1 cellular context compared by ENCODE assay signal in genomic region chr10:71610651-71611050, GRCh38.
TF ChIP-seq lines count a peak whose summit lies in the region.

No MANE protein-coding gene starts in this region.

TF ChIP-seq in H1, 55 proteins besides CTCF, POLR2A, EP300 and RAD21 (continued from another document):
- no peak for TF ChIP-seq NANOG (IDR thresholded peaks at IDR 0.05; ENCODE audit: insufficient read depth, low read depth, low read length, poor library complexity, severe bottlenecking)
- TF ChIP-seq ATF3 (IDR thresholded peaks at IDR 0.05; ENCODE audit: insufficient read depth, low read depth, low read length), result no peak
- no peak for TF ChIP-seq E2F6 (IDR thresholded peaks at IDR 0.05)
- no peak for TF ChIP-seq TEAD4 (IDR thresholded peaks at IDR 0.05; ENCODE audit: low read depth, low read length)
- no peak for TF ChIP-seq JUND (IDR thresholded peaks at IDR 0.05; ENCODE audit: low read length)
- TF ChIP-seq HDAC6 (IDR thresholded peaks at IDR 0.05; ENCODE audit: low read depth, low read length), result no peak
- TF ChIP-seq SRF (IDR thresholded peaks at IDR 0.05; ENCODE audit: low read depth, low read length), result no peak
- no peak for TF ChIP-seq SIRT6 (IDR thresholded peaks at IDR 0.05; ENCODE audit: low read length)
- TF ChIP-seq TCF12 (IDR thresholded peaks at IDR 0.05; ENCODE audit: low read depth, low read length), result no peak
- TF ChIP-seq RBBP5 (IDR thresholded peaks at IDR 0.05; ENCODE audit: borderline replicate concordance, low read depth, low read length), result no peak
- TF ChIP-seq CEBPB (IDR thresholded peaks at IDR 0.05; ENCODE audit: low read depth, low read length), result no peak
- no peak for TF ChIP-seq CHD7 (IDR thresholded peaks at IDR 0.05; ENCODE audit: insufficient replicate concordance, low read length)
- no peak for TF ChIP-seq RXRA (IDR thresholded peaks at IDR 0.05; ENCODE audit: insufficient read depth, low read depth, low read length)
